Comparison of ENCODE assay signal across 9 cellular contexts in the genomic region with DNA sequence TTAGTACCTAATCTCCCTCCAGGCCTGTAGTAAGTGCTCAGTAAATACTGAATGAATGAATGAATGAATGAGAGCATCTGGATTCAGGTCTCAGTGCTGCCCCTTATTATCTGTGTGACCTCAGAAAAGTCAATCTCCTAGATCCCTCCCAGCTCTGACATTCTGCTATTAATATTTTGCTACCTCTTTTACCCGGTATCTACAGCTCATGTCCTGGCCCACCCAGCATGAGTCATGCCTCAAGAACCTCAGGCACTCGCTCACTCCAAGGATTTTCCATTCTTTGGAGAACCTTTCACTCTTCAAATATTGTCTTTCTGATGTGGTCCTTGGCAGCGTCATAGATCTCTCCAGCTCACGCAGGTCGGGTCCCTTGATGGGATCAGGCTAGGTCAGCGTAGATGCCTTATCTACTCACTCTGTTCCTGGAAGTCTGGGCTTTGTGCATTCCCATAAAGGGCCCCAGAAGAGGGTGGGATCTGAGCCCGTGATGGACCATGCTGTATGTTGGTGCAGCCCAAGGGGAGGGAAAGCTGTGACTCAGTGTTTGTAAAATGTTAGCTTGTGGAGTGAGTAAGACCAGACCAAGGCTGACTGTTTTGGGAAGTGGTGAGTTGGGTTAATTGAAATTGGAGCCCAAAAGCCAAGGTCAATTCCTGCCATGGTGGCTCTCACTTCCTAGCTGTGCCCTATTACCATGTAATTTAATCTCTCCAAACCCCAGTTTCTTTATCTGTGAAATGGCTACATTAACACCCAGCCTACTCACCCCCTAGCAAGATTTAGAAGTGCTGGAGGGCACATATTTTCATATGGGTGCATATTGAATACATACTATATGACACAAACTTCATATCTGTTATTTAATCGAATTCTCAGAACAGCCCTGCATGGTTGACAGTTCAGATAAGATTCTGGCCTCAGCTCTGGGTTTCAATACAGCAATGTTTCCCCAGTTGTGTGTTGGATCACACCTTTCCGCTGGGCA.
DNase-seq lines count a peak whose midpoint lies in the region; FAIRE-seq and TF ChIP-seq lines count a peak whose summit lies in the region.
"Had no signal": no experiment of that assay in that cellular context is flagged by ENCODE, and none has a peak within 500 bp of the region (broad histone marks: within the 10 kb centered on the region; RNA-seq: fewer than 3 reads in every experiment).

No MANE protein-coding gene starts in this region.

- POLR2A ChIA-PET in A673 (lab: Charles Lee; ENCODE audit: low non-redundant PET): interaction anchor here (0.6 kb wide), 1 partner anchor 225 kb away, joined by 9 read pairs; no protein-coding TSS in a partner anchor

- H3K9me3 ChIP-seq in A673 (ENCODE audit: low read depth, low read length, poor library complexity, severe bottlenecking): no peaks in the 10 kb centered on the region
- no peaks in the 10 kb centered on the region for H3K9me3 ChIP-seq in endodermal cell (ENCODE audit: control insufficient read depth, low read length)
- no peaks in the 10 kb centered on the region for H3K9me3 ChIP-seq in mesodermal cell (ENCODE audit: control insufficient read depth, low read length)

- no peak for TF ChIP-seq POLR2A in GM12891 (IDR thresholded peaks at IDR 0.05; ENCODE audit: low read depth, low read length)

- no peaks in the 10 kb centered on the region for H3K9me3 Mint-ChIP-seq in endodermal cell
- no peaks in the 10 kb centered on the region for H3K9me3 Mint-ChIP-seq in T-helper 2 cell treated with Interferon-gamma antibody and Interleukin-4, amounts not matched to agents 5 μg/mL and 100 μg/mL, for 36 hours

- WGBS in endodermal cell (ENCODE audit: insufficient coverage in 1 of 2, insufficient read length in 1 of 2), 2 experiments: 88 to 89% methylated on average over 8 to 9 of the region's 9 CpGs
- WGBS in mesodermal cell (ENCODE audit: insufficient coverage in 2 of 2), 2 experiments: 53 to 56% methylated on average over 8 to 9 of the region's 9 CpGs

- H3K27ac Mint-ChIP-seq in endodermal cell: peak overlapping the region; percentile 37
- no peak overlapping the region for H3K27ac Mint-ChIP-seq in T-helper 2 cell treated with Interferon-gamma antibody and Interleukin-4, amounts not matched to agents 5 μg/mL and 100 μg/mL, for 36 hours

- no peak overlapping the region for H3K9ac ChIP-seq in endodermal cell (ENCODE audit: extremely low read depth, low read length, poor library complexity, severe bottlenecking)

- H3K27me3 Mint-ChIP-seq in endodermal cell (ENCODE audit: insufficient read depth): peaks cover 6% of the 10 kb centered on the region
- H3K27me3 Mint-ChIP-seq in T-helper 2 cell treated with Interferon-gamma antibody and Interleukin-4, amounts not matched to agents 5 μg/mL and 100 μg/mL, for 36 hours (ENCODE audit: low read depth): peaks cover 5% of the 10 kb centered on the region

- no peaks in the 10 kb centered on the region for H3K36me3 Mint-ChIP-seq in endodermal cell (ENCODE audit: low read depth)
- no peaks in the 10 kb centered on the region for H3K36me3 Mint-ChIP-seq in T-helper 2 cell treated with Interferon-gamma antibody and Interleukin-4, amounts not matched to agents 5 μg/mL and 100 μg/mL, for 36 hours (ENCODE audit: low read depth)

- peak; percentile 7 for DNase-seq in A673 (ENCODE audit: low spot score)
- peak; percentile 97 for DNase-seq in LoVo (ENCODE audit: low spot score)
- DNase-seq in endodermal cell: peak; percentile 65
- DNase-seq in T-helper 2 cell treated with Interferon-gamma antibody and Interleukin-4, amounts not matched to agents 5 μg/mL and 100 μg/mL, for 36 hours (ENCODE audit: low spot score): no peak
- no peak for DNase-seq in UCSD-AML1 (lab: John Stamatoyannopoulos, UW; ENCODE audit: unreplicated experiment)
- no peak for DNase-seq in NCI-H446 treated with DMSO at 0.1 percent for 48 hours (lab: John Stamatoyannopoulos, UW)
- no peak for DNase-seq in GM12891 (ENCODE audit: insufficient read length, low spot score)

- TF ChIP-seq CTCF in A673 (conservative IDR thresholded peaks at IDR 0.05; ENCODE audit: low read depth, low read length) (no peak), endodermal cell (conservative IDR thresholded peaks at IDR 0.05) (no peak)

- BruUV-seq in A673 (replicated peaks; lab: Mats Ljungman, UMichigan): no TSS peak

- H3K4me1 ChIP-seq in A673 (ENCODE audit: insufficient read depth, low read length, poor library complexity, severe bottlenecking) (no peaks in the 10 kb centered on the region), endodermal cell (ENCODE audit: control insufficient read depth, insufficient read depth, low read length) (peaks cover 3% of the 10 kb centered on the region), mesodermal cell (ENCODE audit: control insufficient read depth, insufficient read depth, low read length, poor library complexity, severe bottlenecking) (peaks cover 30% of the 10 kb centered on the region)

- CTCF ChIA-PET in A673 (lab: Charles Lee): interaction anchor here (1.4 kb wide), 1 partner anchor 54 kb away, joined by 3 read pairs; no protein-coding TSS in a partner anchor

- H3K36me3 ChIP-seq in A673 (ENCODE audit: insufficient read depth, low read length, poor library complexity, severe bottlenecking) (no peaks in the 10 kb centered on the region), endodermal cell (ENCODE audit: control insufficient read depth, insufficient read depth, low read length) (no peaks in the 10 kb centered on the region), mesodermal cell (ENCODE audit: control insufficient read depth, insufficient read depth, low read length) (no peaks in the 10 kb centered on the region)

- H3K27ac ChIP-seq in A673 (ENCODE audit: low read depth, low read length, poor library complexity, severe bottlenecking) (no peak overlapping the region), endodermal cell (ENCODE audit: low read depth, low read length) (no peak overlapping the region), mesodermal cell (ENCODE audit: low read depth, low read length, severe bottlenecking) (peak overlapping the region; percentile 88)
- H3K27ac ChIP-seq: C4-2B had no signal

- intact Hi-C loops in A673 (cut with micrococcal nuclease; ENCODE audit: unreplicated experiment): no loop called here

- FAIRE-seq in GM12891 (lab: Jason Lieb, UNC): no peak

- peaks cover 7% of the 10 kb centered on the region for H3K4me1 Mint-ChIP-seq in endodermal cell
- no peaks in the 10 kb centered on the region for H3K4me1 Mint-ChIP-seq in T-helper 2 cell treated with Interferon-gamma antibody and Interleukin-4, amounts not matched to agents 5 μg/mL and 100 μg/mL, for 36 hours (ENCODE audit: low read depth)

- no peak overlapping the region for H3K4me3 ChIP-seq in A673 (ENCODE audit: low read depth, low read length, poor library complexity, severe bottlenecking)
- H3K4me3 ChIP-seq in endodermal cell (ENCODE audit: low read length): no peak overlapping the region
- H3K4me3 ChIP-seq in mesodermal cell (ENCODE audit: extremely low read depth, insufficient read depth, low read length, poor library complexity, severe bottlenecking): no peak overlapping the region

- peaks cover 3% of the 10 kb centered on the region for H3K27me3 ChIP-seq in A673 (replicated peaks; ENCODE audit: insufficient read depth, low read depth, low read length, poor library complexity)
- no peaks in the 10 kb centered on the region for H3K27me3 ChIP-seq in endodermal cell (ENCODE audit: control insufficient read depth, insufficient read depth, low read length, poor library complexity, severe bottlenecking)

- H3K4me3 Mint-ChIP-seq in endodermal cell: no peak overlapping the region
- no peak overlapping the region for H3K4me3 Mint-ChIP-seq in T-helper 2 cell treated with Interferon-gamma antibody and Interleukin-4, amounts not matched to agents 5 μg/mL and 100 μg/mL, for 36 hours

TF ChIP-seq in GM12891, 5 proteins besides CTCF, POLR2A, EP300 and RAD21:
- TF ChIP-seq TAF1 (IDR thresholded peaks at IDR 0.05; ENCODE audit: low read depth, low read length) (no peak), SPI1 (IDR thresholded peaks at IDR 0.05; ENCODE audit: low read depth, low read length) (no peak)

Comparison
In these comparisons a context has a peak if more than half of its experiments do, and no peak if none do; other contexts are left out.
1. DNase-seq: peak in A673 (single experiment), LoVo (single experiment) and endodermal cell (single experiment); none in T-helper 2 cell treated with Interferon-gamma antibody and Interleukin-4, amounts not matched to agents 5 μg/mL and 100 μg/mL, for 36 hours (single experiment), UCSD-AML1 (single experiment), NCI-H446 treated with DMSO at 0.1 percent for 48 hours (single experiment) and GM12891 (single experiment).